In the genomic region with DNA sequence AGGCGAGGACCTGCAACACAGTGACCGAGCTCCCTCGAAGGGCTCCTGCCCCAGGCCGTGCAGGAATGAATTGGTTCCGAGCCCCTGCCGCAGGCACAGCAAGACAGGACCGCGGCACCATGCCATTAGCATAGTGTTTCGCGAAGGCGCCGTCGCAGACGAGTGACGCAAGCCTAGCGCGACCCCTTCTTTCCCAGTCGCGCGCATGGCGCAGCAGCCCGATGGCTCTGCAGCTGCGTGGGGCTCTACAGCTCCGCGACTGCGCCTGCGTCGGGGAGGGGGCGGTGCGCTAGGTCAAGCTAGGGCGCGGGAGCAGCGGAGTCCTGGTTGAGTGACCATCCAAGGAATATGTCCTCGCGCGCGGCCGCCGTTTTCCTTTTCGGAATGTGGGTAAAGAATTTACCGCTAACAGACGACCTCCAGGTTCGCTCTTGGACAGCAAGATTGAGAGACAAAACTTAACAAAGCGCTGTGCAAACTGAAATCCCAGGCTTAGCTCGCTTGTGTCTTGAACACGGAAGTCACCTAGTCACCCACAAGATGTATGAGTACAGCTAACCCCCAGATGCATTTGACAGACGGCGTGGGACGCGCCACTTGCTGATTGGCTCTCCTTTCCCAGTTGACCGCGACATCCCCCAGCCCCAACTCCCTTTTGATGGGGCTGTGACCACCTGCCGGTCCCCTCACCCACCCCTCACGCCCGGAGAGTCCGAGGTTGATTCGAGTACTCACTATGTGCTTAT, we compare ENCODE assay signal across 1 cellular context.
TF ChIP-seq lines count a peak whose summit lies in the region.

A gene (minus strand): TSS at position 164 of the 746 bp plus-strand sequence. CDS start 32 bp downstream, at position 132.

TF ChIP-seq in liver, 16 proteins besides CTCF, POLR2A, EP300 and RAD21 (continued from another document):
- TF ChIP-seq, protein P1, sequence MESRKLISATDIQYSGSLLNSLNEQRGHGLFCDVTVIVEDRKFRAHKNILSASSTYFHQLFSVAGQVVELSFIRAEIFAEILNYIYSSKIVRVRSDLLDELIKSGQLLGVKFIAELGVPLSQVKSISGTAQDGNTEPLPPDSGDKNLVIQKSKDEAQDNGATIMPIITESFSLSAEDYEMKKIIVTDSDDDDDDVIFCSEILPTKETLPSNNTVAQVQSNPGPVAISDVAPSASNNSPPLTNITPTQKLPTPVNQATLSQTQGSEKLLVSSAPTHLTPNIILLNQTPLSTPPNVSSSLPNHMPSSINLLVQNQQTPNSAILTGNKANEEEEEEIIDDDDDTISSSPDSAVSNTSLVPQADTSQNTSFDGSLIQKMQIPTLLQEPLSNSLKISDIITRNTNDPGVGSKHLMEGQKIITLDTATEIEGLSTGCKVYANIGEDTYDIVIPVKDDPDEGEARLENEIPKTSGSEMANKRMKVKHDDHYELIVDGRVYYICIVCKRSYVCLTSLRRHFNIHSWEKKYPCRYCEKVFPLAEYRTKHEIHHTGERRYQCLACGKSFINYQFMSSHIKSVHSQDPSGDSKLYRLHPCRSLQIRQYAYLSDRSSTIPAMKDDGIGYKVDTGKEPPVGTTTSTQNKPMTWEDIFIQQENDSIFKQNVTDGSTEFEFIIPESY (IDR thresholded peaks at IDR 0.05), result peak; percentile 71
- TF ChIP-seq JUND (IDR thresholded peaks at IDR 0.05), result no peak
- peak; percentile 39 for TF ChIP-seq NR2F2 (IDR thresholded peaks at IDR 0.05)
- TF ChIP-seq GABPA (IDR thresholded peaks at IDR 0.05 in 1 of 2, conservative IDR thresholded peaks at IDR 0.05 in 1 of 2), result peak in 1 of 2 donors; percentile 67
- peak; percentile 67 to 85 for TF ChIP-seq RXRA (IDR thresholded peaks at IDR 0.05)
- TF ChIP-seq FOXA2 (IDR thresholded peaks at IDR 0.05), result no peak
- peak; percentile 51 for TF ChIP-seq TAF1 (conservative IDR thresholded peaks at IDR 0.05)
- TF ChIP-seq HNF4G (IDR thresholded peaks at IDR 0.05), result no peak
- TF ChIP-seq, protein P2, sequence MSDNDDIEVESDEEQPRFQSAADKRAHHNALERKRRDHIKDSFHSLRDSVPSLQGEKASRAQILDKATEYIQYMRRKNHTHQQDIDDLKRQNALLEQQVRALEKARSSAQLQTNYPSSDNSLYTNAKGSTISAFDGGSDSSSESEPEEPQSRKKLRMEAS (IDR thresholded peaks at IDR 0.05), result peak; percentile 95
- peak; percentile 74 to 76 for TF ChIP-seq EGR1 (IDR thresholded peaks at IDR 0.05; ENCODE audit: low read depth in 2 of 2)
- no peak for TF ChIP-seq FOXA1 (IDR thresholded peaks at IDR 0.05)
- peak; percentile 67 for TF ChIP-seq SP1 (IDR thresholded peaks at IDR 0.05)
